Comparison of ENCODE assay signal across 8 cellular contexts in genomic region chr10:32956365-32957197, GRCh38. TPM values are rescaled to one million over a fixed set of nuclear protein-coding genes. Genes with fewer than 3 reads are reported as not detected.
DNase-seq lines count a peak whose midpoint lies in the region; ATAC-seq lines count a peak whose summit lies in the region.

No MANE protein-coding gene starts in this region.

- H3K4me3 ChIP-seq in thymus (ENCODE audit: low read length) = peak overlapping the region; percentile 93

- no peaks in the 10 kb centered on the region for H3K27me3 Mint-ChIP-seq in activated CD8-positive, alpha-beta memory T cell treated with anti-CD3 and anti-CD28 coated beads, Interleukin-2, amount 10 ng/mL, durations not matched to agents 7 days and 5 days
- H3K27me3 Mint-ChIP-seq in activated naive CD8-positive, alpha-beta T cell treated with anti-CD3 and anti-CD28 coated beads, Interleukin-2, amount 50 U/mL, for 24 hours = peaks cover 7% of the 10 kb centered on the region

- H3K4me3 Mint-ChIP-seq in activated CD8-positive, alpha-beta memory T cell treated with anti-CD3 and anti-CD28 coated beads, Interleukin-2, amount 10 ng/mL, durations not matched to agents 7 days and 5 days = peak overlapping the region; percentile 76
- H3K4me3 Mint-ChIP-seq in activated naive CD8-positive, alpha-beta T cell treated with anti-CD3 and anti-CD28 coated beads, Interleukin-2, amount 50 U/mL, for 24 hours = peak overlapping the region; percentile 80

- no peak overlapping the region for H3K27ac ChIP-seq in thymus (ENCODE audit: low read depth)

- H3K27ac Mint-ChIP-seq in activated CD8-positive, alpha-beta memory T cell treated with anti-CD3 and anti-CD28 coated beads, Interleukin-2, amount 10 ng/mL, durations not matched to agents 7 days and 5 days = peak overlapping the region; percentile 45
- peak overlapping the region; percentile 71 for H3K27ac Mint-ChIP-seq in activated naive CD8-positive, alpha-beta T cell treated with anti-CD3 and anti-CD28 coated beads, Interleukin-2, amount 50 U/mL, for 24 hours

- no peak for ATAC-seq in activated CD8-positive, alpha-beta memory T cell treated with anti-CD3 and anti-CD28 coated beads, Interleukin-2, amount 10 ng/mL, durations not matched to agents 7 days and 5 days
- ATAC-seq in activated naive CD8-positive, alpha-beta T cell treated with anti-CD3 and anti-CD28 coated beads, Interleukin-2, amount 50 U/mL, for 24 hours = no peak
- ATAC-seq in GM21367 (IDR thresholded peaks at IDR 0.05; ENCODE audit: unreplicated experiment) = no peak

- peaks cover 1% of the 10 kb centered on the region for H3K36me3 Mint-ChIP-seq in activated CD8-positive, alpha-beta memory T cell treated with anti-CD3 and anti-CD28 coated beads, Interleukin-2, amount 10 ng/mL, durations not matched to agents 7 days and 5 days
- no peaks in the 10 kb centered on the region for H3K36me3 Mint-ChIP-seq in activated naive CD8-positive, alpha-beta T cell treated with anti-CD3 and anti-CD28 coated beads, Interleukin-2, amount 50 U/mL, for 24 hours (ENCODE audit: low read depth)

- no peak for DNase-seq in activated CD8-positive, alpha-beta memory T cell treated with anti-CD3 and anti-CD28 coated beads, Interleukin-2, amount 10 ng/mL, durations not matched to agents 7 days and 5 days
- no peak for DNase-seq in activated CD8-positive, alpha-beta memory T cell treated with anti-CD3 and anti-CD28 coated beads, Interleukin-2, amount 50 U/mL, for 48 hours
- DNase-seq in activated naive CD8-positive, alpha-beta T cell treated with anti-CD3 and anti-CD28 coated beads, Interleukin-2, amount 50 U/mL, for 24 hours = no peak
- DNase-seq in left kidney (ENCODE audit: low read depth, low spot score) = peak; percentile 59
- DNase-seq in NOMO-1 treated with DMSO at 0.1 percent for 48 hours (lab: John Stamatoyannopoulos, UW; ENCODE audit: unreplicated experiment) = no peak
- DNase-seq in activated CD4-positive, alpha-beta T cell treated with anti-CD3 and anti-CD28 coated beads for 1 hour = no peak

- no peaks in the 10 kb centered on the region for H3K36me3 ChIP-seq in thymus (ENCODE audit: control insufficient read depth, insufficient read depth)

- H3K4me1 ChIP-seq in thymus (ENCODE audit: control insufficient read depth, insufficient read depth, low read length) = peaks cover 6% of the 10 kb centered on the region

- H3K4me1 Mint-ChIP-seq in activated CD8-positive, alpha-beta memory T cell treated with anti-CD3 and anti-CD28 coated beads, Interleukin-2, amount 10 ng/mL, durations not matched to agents 7 days and 5 days = peaks cover 59% of the 10 kb centered on the region
- peaks cover 65% of the 10 kb centered on the region for H3K4me1 Mint-ChIP-seq in activated naive CD8-positive, alpha-beta T cell treated with anti-CD3 and anti-CD28 coated beads, Interleukin-2, amount 50 U/mL, for 24 hours

- no peaks in the 10 kb centered on the region for H3K27me3 ChIP-seq in thymus (ENCODE audit: control insufficient read depth, insufficient read depth)

- CTCF ChIA-PET in activated CD8-positive, alpha-beta memory T cell treated with anti-CD3 and anti-CD28 coated beads, Interleukin-2, amount 10 ng/mL, durations not matched to agents 7 days and 5 days (lab: Charles Lee) = interaction anchor here (0.6 to 1.6 kb wide), 6 partner anchors 15 to 202 kb away, joined by 3 to 5 read pairs (median 4); no protein-coding TSS in a partner anchor

- H3K9me3 Mint-ChIP-seq in activated CD8-positive, alpha-beta memory T cell treated with anti-CD3 and anti-CD28 coated beads, Interleukin-2, amount 10 ng/mL, durations not matched to agents 7 days and 5 days (ENCODE audit: low read depth) = no peaks in the 10 kb centered on the region
- no peaks in the 10 kb centered on the region for H3K9me3 Mint-ChIP-seq in activated naive CD8-positive, alpha-beta T cell treated with anti-CD3 and anti-CD28 coated beads, Interleukin-2, amount 50 U/mL, for 24 hours

- H3K9me3 ChIP-seq in thymus (ENCODE audit: control insufficient read depth) = no peaks in the 10 kb centered on the region

- WGBS in thymus = 81% methylated on average over 13 of the region's 13 CpGs

RNA-seq across cellular contexts. Expression of gene ITGB1, which starts 1.4 kb away (rescaled TPM):
- total RNA-seq in activated CD8-positive, alpha-beta memory T cell treated with anti-CD3 and anti-CD28 coated beads, Interleukin-2, amount 10 ng/mL, durations not matched to agents 7 days and 5 days = 10 to 100 TPM; 54.2 to 59.9 TPM
- 157 TPM for polyA plus RNA-seq in thymus
